In the genomic region with DNA sequence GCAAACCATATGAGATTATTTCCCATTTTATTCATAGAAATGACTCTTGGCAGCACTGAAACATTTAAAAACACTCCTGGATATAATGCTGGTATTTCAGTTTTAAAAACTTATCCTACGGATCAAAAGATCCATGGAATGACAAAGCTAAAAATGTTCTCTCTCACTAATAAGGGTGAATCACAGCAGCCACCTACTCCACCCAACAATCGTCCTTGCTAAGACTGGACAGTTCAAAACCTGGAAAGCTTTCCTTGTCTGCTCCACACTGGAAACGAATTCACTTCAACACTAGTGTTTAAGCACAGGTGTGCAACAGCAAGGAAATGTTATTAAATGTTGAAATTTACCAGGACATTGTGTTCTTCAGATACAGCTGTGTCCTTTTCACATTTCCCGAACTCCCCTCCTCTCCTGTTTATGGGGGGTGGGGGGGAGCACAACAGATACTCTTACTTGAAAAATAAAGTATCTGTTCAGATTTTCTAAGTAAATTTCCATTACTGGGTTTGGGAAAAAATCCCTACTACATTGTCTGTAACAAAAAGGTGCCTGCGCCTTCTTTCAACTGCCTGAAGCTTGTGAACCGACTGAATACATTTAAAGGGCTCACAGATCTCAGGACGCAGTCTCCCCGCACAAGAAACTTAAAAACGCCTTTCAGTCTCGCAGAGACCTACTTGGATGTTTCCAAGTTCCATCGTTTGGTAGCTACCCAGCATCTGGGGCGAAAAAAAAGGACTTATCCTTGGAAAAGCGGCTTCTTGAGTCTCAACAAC, we compare ENCODE assay signal across 8 cellular contexts. TPM values are rescaled to one million over a fixed set of nuclear protein-coding genes. Genes with fewer than 3 reads are reported as not detected.
DNase-seq lines count a peak whose midpoint lies in the region; ATAC-seq and TF ChIP-seq lines count a peak whose summit lies in the region.

No MANE protein-coding gene starts in this region.

- H3K4me3 ChIP-seq in Jurkat, Clone E6-1 (ENCODE audit: low read length) = peak overlapping the region; percentile 97
- H3K4me3 ChIP-seq in astrocyte of the spinal cord (ENCODE audit: low read depth, low read length) (peak overlapping the region; percentile 88), thoracic aorta (peak overlapping the region; percentile 90)

- ATAC-seq in thoracic aorta (ENCODE audit: insufficient number of reproducible peaks, low FRiP score, low read depth) = no peak

- H3K9me3 ChIP-seq in thoracic aorta = no peaks in the 10 kb centered on the region

- TF ChIP-seq CTCF in C4-2B (conservative IDR thresholded peaks at IDR 0.05) (no peak), astrocyte of the spinal cord (IDR thresholded peaks at IDR 0.05; ENCODE audit: low read depth, low read length) (no peak), thoracic aorta (IDR thresholded peaks at IDR 0.05) (no peak)

- H3K27ac ChIP-seq in C4-2B (peak overlapping the region; percentile 92), thoracic aorta (peak overlapping the region; percentile 85 to 94)

- H3K36me3 ChIP-seq in thoracic aorta = no peaks in the 10 kb centered on the region

- H3K4me1 ChIP-seq in thoracic aorta (ENCODE audit: control insufficient read depth in 1 of 2, low read depth in 2 of 2) = peaks cover 29 to 56% of the 10 kb centered on the region in 2 donors

- no peak for DNase-seq in Jurkat, Clone E6-1 (ENCODE audit: low read depth, low spot score)
- DNase-seq in astrocyte of the spinal cord (ENCODE audit: low read depth, low spot score) = peak; percentile 52
- DNase-seq in left kidney (ENCODE audit: low read depth, low spot score) = peak; percentile 49
- DNase-seq in thoracic aorta (ENCODE audit: low spot score) = no peak
- DNase-seq in HuH-7 (ENCODE audit: low spot score) = no peak
- DNase-seq in stimulated activated CD4-positive, alpha-beta T cell treated with anti-CD3 and anti-CD28 coated beads, Interleukin-15, amount 100 ng/mL, for 24 hours = no peak
- no peak for DNase-seq in activated CD8-positive, alpha-beta memory T cell treated with anti-CD3 and anti-CD28 coated beads, Interleukin-2, amount 50 U/mL, for 48 hours

- no peaks in the 10 kb centered on the region for H3K27me3 ChIP-seq in thoracic aorta (replicated peaks; ENCODE audit: insufficient read depth)

- in situ Hi-C loops in astrocyte of the spinal cord (cut with HindIII; ENCODE audit: low sequenced_read_pairs) = loop anchor here (5.0 kb wide), 1 partner anchor 33 kb away; no protein-coding TSS in a partner anchor

RNA-seq across cellular contexts. Expression of gene YWHAQ, which starts 1.4 kb away (rescaled TPM):
- polyA plus RNA-seq in Jurkat, Clone E6-1 (2012; ENCODE audit: insufficient read depth, insufficient read length) = 558 TPM
- 100 to 1,000 TPM; 158 to 183 TPM for total RNA-seq in thoracic aorta

Comparison
In these comparisons a context has a peak if more than half of its experiments do, and no peak if none do; other contexts are left out.
1. DNase-seq: peak in astrocyte of the spinal cord (single experiment) and left kidney (single experiment); none in Jurkat, Clone E6-1 (single experiment), thoracic aorta (single experiment), HuH-7 (single experiment), stimulated activated CD4-positive, alpha-beta T cell treated with anti-CD3 and anti-CD28 coated beads, Interleukin-15, amount 100 ng/mL, for 24 hours (single experiment) and activated CD8-positive, alpha-beta memory T cell treated with anti-CD3 and anti-CD28 coated beads, Interleukin-2, amount 50 U/mL, for 48 hours (single experiment).
2. Peak in every context shown above with its lines, with median percentiles within 50 percentile points of each other: H3K4me3 ChIP-seq.